In the genomic region with DNA sequence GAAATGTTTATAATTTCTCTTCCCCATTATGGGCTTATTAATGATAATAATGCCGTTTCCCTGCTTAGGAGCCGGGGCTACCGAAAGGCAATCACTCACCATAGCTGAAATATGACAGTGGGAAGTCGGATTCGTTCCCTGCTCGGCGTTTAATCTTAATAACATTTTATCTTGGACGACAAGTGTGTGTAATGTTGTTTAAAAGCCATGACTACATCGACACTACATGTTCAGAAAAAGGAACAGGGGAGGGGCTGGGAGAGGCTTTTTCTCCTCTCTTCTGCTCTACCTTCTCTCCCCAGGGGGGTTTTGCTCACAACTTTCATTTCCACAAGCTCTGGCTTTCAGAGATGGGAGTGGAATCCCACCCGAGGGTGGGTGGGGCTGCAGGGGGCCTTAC, we compare ENCODE assay signal across 15 cellular contexts.
"Had no signal": no experiment of that assay in that cellular context is flagged by ENCODE, and none has a peak within 500 bp of the region (broad histone marks: within the 10 kb centered on the region; RNA-seq: fewer than 3 reads in every experiment).

No MANE protein-coding gene starts in this region.

- H3K27me3 ChIP-seq: body of pancreas, right lobe of liver had no signal

- H3K36me3 ChIP-seq: thoracic aorta had no signal

- H3K27ac ChIP-seq: body of pancreas, right lobe of liver, thoracic aorta had no signal

- DNase-seq: activated CD4-positive, alpha-beta T cell treated with anti-CD3 and anti-CD28 coated beads, Interleukin-2, amount 50 U/mL, for 1 hour; activated CD4-positive, CD25-positive, alpha-beta regulatory T cell; activated naive CD4-positive, alpha-beta T cell treated with anti-CD3 and anti-CD28 coated beads, Interleukin-2, amount 50 U/mL, for 16 hours; activated T-cell treated with anti-CD3 and anti-CD28 coated beads for 4 hours; body of pancreas; hypothalamus; kidney glomerular epithelial cell; naive thymus-derived CD8-positive, alpha-beta T cell; nucleus accumbens; right lobe of liver; stimulated activated CD4-positive, alpha-beta T cell treated with anti-CD3 and anti-CD28 coated beads, Interleukin-2, amount 100 ng/mL, for 24 hours; stimulated activated naive CD4-positive, alpha-beta T cell treated with Interleukin-2 at 50 U/mL for 16 hours had no signal

- ATAC-seq: activated T-helper 17 cell treated with anti-CD3 and anti-CD28 coated beads, Interleukin-2, amount 50 U/mL, for 72 hours; body of pancreas; naive thymus-derived CD8-positive, alpha-beta T cell; right lobe of liver had no signal

- H3K4me1 ChIP-seq: body of pancreas, right lobe of liver had no signal

- H3K9me3 ChIP-seq: body of pancreas, right lobe of liver, thoracic aorta had no signal

- H3K4me3 ChIP-seq: body of pancreas, lung, right lobe of liver, thoracic aorta had no signal
